Comparison of ENCODE assay signal across 37 cellular contexts in the genomic region with DNA sequence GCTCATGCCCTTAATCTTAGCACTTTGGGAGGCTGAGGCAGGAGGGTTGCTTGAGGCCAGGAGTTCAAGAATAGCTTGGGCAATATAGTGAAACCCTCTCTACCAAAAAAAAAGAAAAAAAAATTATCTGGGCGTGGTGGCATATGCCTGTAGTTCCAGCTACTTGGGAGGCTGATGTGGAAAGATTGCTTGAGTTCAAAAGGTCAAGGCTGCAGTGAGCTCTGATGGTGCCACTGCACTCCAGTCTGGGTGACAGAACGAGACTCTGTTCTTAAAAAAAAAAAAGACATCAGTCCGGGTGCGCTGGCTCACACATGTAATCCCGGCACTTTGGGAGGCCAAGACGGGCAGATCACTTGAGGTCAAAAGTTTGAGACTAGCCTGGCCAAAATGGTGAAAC.
"Had no signal": no experiment of that assay in that cellular context is flagged by ENCODE, and none has a peak within 500 bp of the region (broad histone marks: within the 10 kb centered on the region; RNA-seq: fewer than 3 reads in every experiment).

No MANE protein-coding gene starts in this region.

- H3K9me3 Mint-ChIP-seq: activated CD4-positive, alpha-beta memory T cell treated with anti-CD3 and anti-CD28 coated beads, Interleukin-2, amount 10 ng/mL, durations not matched to agents 7 days and 5 days; activated CD4-positive, alpha-beta T cell treated with anti-CD3 and anti-CD28 coated beads, Interleukin-2, amount 10 ng/mL, durations not matched to agents 7 days and 5 days; activated naive CD4-positive, alpha-beta T cell treated with anti-CD3 and anti-CD28 coated beads, Interleukin-2, amount 10 ng/mL, durations not matched to agents 7 days and 5 days; activated naive CD4-positive, alpha-beta T cell treated with anti-CD3 and anti-CD28 coated beads, Interleukin-2, amount 50 U/mL, for 24 hours; activated naive CD8-positive, alpha-beta T cell treated with anti-CD3 and anti-CD28 coated beads, Interleukin-2, amount 10 ng/mL, durations not matched to agents 7 days and 5 days; activated naive CD8-positive, alpha-beta T cell treated with anti-CD3 and anti-CD28 coated beads, Interleukin-2, amount 50 U/mL, for 24 hours; activated T-cell treated with anti-CD3 and anti-CD28 coated beads, Interleukin-2, amount 50 U/mL, for 24 hours; activated T-helper 2 cell treated with anti-CD3 and anti-CD28 coated beads, Interferon-gamma antibody, Interleukin-2, Interleukin-4, amounts not matched to agents 10 μg/mL and 5 μg/mL and 100 μg/mL, durations not matched to agents 14 hours and 24 hours and 36 hours; brain; T-helper 1 cell treated with Interleukin-12 subunit alpha and Interleukin-12 subunit beta and Interleukin-4 antibody, amounts not matched to agents 30 μg/mL and 1 μg/mL, for 36 hours; T-helper 2 cell treated with Interferon-gamma antibody and Interleukin-4, amounts not matched to agents 5 μg/mL and 100 μg/mL, for 36 hours; WTC11 had no signal

- H3K27me3 ChIP-seq: ascending aorta, cardiac muscle cell had no signal

- H3K27ac ChIP-seq: ascending aorta, cardiac muscle cell, WERI-Rb-1 had no signal

- FAIRE-seq: bronchial epithelial cell had no signal

- H3K4me3 ChIP-seq: ascending aorta, cardiac muscle cell had no signal

- H3K4me1 Mint-ChIP-seq: activated CD4-positive, alpha-beta T cell treated with anti-CD3 and anti-CD28 coated beads for 36 hours; activated CD8-positive, alpha-beta memory T cell treated with anti-CD3 and anti-CD28 coated beads, Interleukin-2, amount 10 ng/mL, durations not matched to agents 7 days and 5 days; activated naive CD4-positive, alpha-beta T cell treated with anti-CD3 and anti-CD28 coated beads, Interleukin-2, amount 10 ng/mL, durations not matched to agents 7 days and 5 days; activated naive CD4-positive, alpha-beta T cell treated with anti-CD3 and anti-CD28 coated beads, Interleukin-2, amount 50 U/mL, for 24 hours; activated naive CD8-positive, alpha-beta T cell treated with anti-CD3 and anti-CD28 coated beads, Interleukin-2, amount 50 U/mL, for 24 hours had no signal

- H3K27me3 Mint-ChIP-seq: activated CD4-positive, alpha-beta memory T cell treated with anti-CD3 and anti-CD28 coated beads, Interleukin-2, amount 10 ng/mL, durations not matched to agents 7 days and 5 days; activated CD4-positive, alpha-beta T cell treated with anti-CD3 and anti-CD28 coated beads for 36 hours; activated CD8-positive, alpha-beta memory T cell treated with anti-CD3 and anti-CD28 coated beads, Interleukin-2, amount 10 ng/mL, durations not matched to agents 7 days and 5 days; activated naive CD4-positive, alpha-beta T cell treated with anti-CD3 and anti-CD28 coated beads, Interleukin-2, amount 10 ng/mL, durations not matched to agents 7 days and 5 days; activated naive CD4-positive, alpha-beta T cell treated with anti-CD3 and anti-CD28 coated beads, Interleukin-2, amount 50 U/mL, for 24 hours; activated naive CD8-positive, alpha-beta T cell; activated naive CD8-positive, alpha-beta T cell treated with anti-CD3 and anti-CD28 coated beads, Interleukin-2, amount 50 U/mL, for 24 hours; activated T-cell treated with anti-CD3 and anti-CD28 coated beads, Interleukin-2, amount 50 U/mL, for 24 hours; brain had no signal

- H3K36me3 Mint-ChIP-seq: activated CD8-positive, alpha-beta memory T cell treated with anti-CD3 and anti-CD28 coated beads, Interleukin-2, amount 10 ng/mL, durations not matched to agents 7 days and 5 days; activated naive CD4-positive, alpha-beta T cell treated with anti-CD3 and anti-CD28 coated beads, Interleukin-2, amount 10 ng/mL, durations not matched to agents 7 days and 5 days; activated naive CD8-positive, alpha-beta T cell; activated naive CD8-positive, alpha-beta T cell treated with anti-CD3 and anti-CD28 coated beads, Interleukin-2, amount 10 ng/mL, durations not matched to agents 7 days and 5 days; brain; WTC11 had no signal

- H3K4me3 Mint-ChIP-seq: activated CD4-positive, alpha-beta memory T cell treated with anti-CD3 and anti-CD28 coated beads, Interleukin-2, amount 10 ng/mL, durations not matched to agents 7 days and 5 days; activated CD4-positive, alpha-beta T cell treated with anti-CD3 and anti-CD28 coated beads for 36 hours; activated CD4-positive, alpha-beta T cell treated with anti-CD3 and anti-CD28 coated beads, Interleukin-2, amount 10 ng/mL, durations not matched to agents 7 days and 5 days; activated CD8-positive, alpha-beta memory T cell treated with anti-CD3 and anti-CD28 coated beads, Interleukin-2, amount 10 ng/mL, durations not matched to agents 7 days and 5 days; activated CD8-positive, alpha-beta T cell treated with anti-CD3 and anti-CD28 coated beads, Interleukin-2, amount 10 ng/mL, durations not matched to agents 7 days and 5 days; activated naive CD4-positive, alpha-beta T cell treated with anti-CD3 and anti-CD28 coated beads, Interleukin-2, amount 10 ng/mL, durations not matched to agents 7 days and 5 days; activated naive CD4-positive, alpha-beta T cell treated with anti-CD3 and anti-CD28 coated beads, Interleukin-2, amount 50 U/mL, for 24 hours; activated naive CD8-positive, alpha-beta T cell; activated naive CD8-positive, alpha-beta T cell treated with anti-CD3 and anti-CD28 coated beads, Interleukin-2, amount 10 ng/mL, durations not matched to agents 7 days and 5 days; activated naive CD8-positive, alpha-beta T cell treated with anti-CD3 and anti-CD28 coated beads, Interleukin-2, amount 50 U/mL, for 24 hours; activated T-cell treated with anti-CD3 and anti-CD28 coated beads, Interleukin-2, amount 50 U/mL, for 24 hours; brain; T-helper 1 cell treated with Interleukin-12 subunit alpha and Interleukin-12 subunit beta and Interleukin-4 antibody, amounts not matched to agents 30 μg/mL and 1 μg/mL, for 36 hours; T-helper 2 cell treated with Interferon-gamma antibody and Interleukin-4, amounts not matched to agents 5 μg/mL and 100 μg/mL, for 36 hours; WTC11 had no signal

- ATAC-seq: activated CD4-positive, alpha-beta T cell treated with anti-CD3 and anti-CD28 coated beads for 36 hours; activated CD4-positive, CD25-positive, alpha-beta regulatory T cell treated with anti-CD3 and anti-CD28 coated beads, Interleukin-2, amount 50 U/mL, for 24 hours; activated CD8-positive, alpha-beta memory T cell treated with anti-CD3 and anti-CD28 coated beads, Interleukin-2, amount 10 ng/mL, durations not matched to agents 7 days and 5 days; activated CD8-positive, alpha-beta T cell treated with anti-CD3 and anti-CD28 coated beads, Interleukin-2, amount 10 ng/mL, durations not matched to agents 7 days and 5 days; activated naive CD8-positive, alpha-beta T cell treated with anti-CD3 and anti-CD28 coated beads, Interleukin-2, amount 50 U/mL, for 24 hours; WTC11 had no signal

- H3K9me3 ChIP-seq: ascending aorta had no signal

- DNase-seq: activated CD4-positive, alpha-beta memory T cell treated with anti-CD3 and anti-CD28 coated beads, Interleukin-2, amount 10 ng/mL, durations not matched to agents 7 days and 5 days; activated CD4-positive, alpha-beta T cell treated with anti-CD3 and anti-CD28 coated beads for 1 hour; activated CD4-positive, alpha-beta T cell treated with anti-CD3 and anti-CD28 coated beads for 36 hours; activated CD4-positive, alpha-beta T cell treated with anti-CD3 and anti-CD28 coated beads for 48 hours; activated CD4-positive, alpha-beta T cell treated with anti-CD3 and anti-CD28 coated beads, Interleukin-2, amount 10 ng/mL, durations not matched to agents 7 days and 5 days; activated CD4-positive, alpha-beta T cell treated with anti-CD3 and anti-CD28 coated beads, Interleukin-2, amount 50 U/mL, for 48 hours; activated CD4-positive, CD25-positive, alpha-beta regulatory T cell; activated CD8-positive, alpha-beta memory T cell treated with anti-CD3 and anti-CD28 coated beads for 24 hours; activated CD8-positive, alpha-beta memory T cell treated with anti-CD3 and anti-CD28 coated beads, Interleukin-2, amount 10 ng/mL, durations not matched to agents 7 days and 5 days; activated CD8-positive, alpha-beta memory T cell treated with anti-CD3 and anti-CD28 coated beads, Interleukin-2, amount 50 U/mL, for 48 hours; activated CD8-positive, alpha-beta T cell treated with anti-CD3 and anti-CD28 coated beads, Interleukin-2, amount 10 ng/mL, durations not matched to agents 7 days and 5 days; activated effector memory CD4-positive, alpha-beta T cell treated with Interleukin-2 at 50 U/mL for 16 hours; activated gamma-delta T cell; activated naive CD4-positive, alpha-beta T cell treated with anti-CD3 and anti-CD28 coated beads, Interleukin-2, amount 10 ng/mL, durations not matched to agents 7 days and 5 days; activated naive CD4-positive, alpha-beta T cell treated with Interleukin-2 at 50 U/mL for 16 hours; activated naive CD8-positive, alpha-beta T cell treated with anti-CD3 and anti-CD28 coated beads, Interleukin-2, amount 10 ng/mL, durations not matched to agents 7 days and 5 days; activated naive CD8-positive, alpha-beta T cell treated with anti-CD3 and anti-CD28 coated beads, Interleukin-2, amount 50 U/mL, for 24 hours; activated T-cell treated with anti-CD3 and anti-CD28 coated beads, Interleukin-2, amount 50 U/mL, for 24 hours; activated T-cell treated with anti-CD3 and anti-CD28 coated beads, Interleukin-2, amount 50 U/mL, for 48 hours; amygdala; anterior cingulate cortex; central memory CD4-positive, alpha-beta T cell; T-helper 1 cell; T-helper 2 cell; T-helper 9 cell; WERI-Rb-1 had no signal

- H3K4me1 ChIP-seq: ascending aorta had no signal

- H3K27ac Mint-ChIP-seq: activated CD4-positive, alpha-beta memory T cell treated with anti-CD3 and anti-CD28 coated beads, Interleukin-2, amount 10 ng/mL, durations not matched to agents 7 days and 5 days; activated CD4-positive, alpha-beta T cell treated with anti-CD3 and anti-CD28 coated beads for 36 hours; activated CD4-positive, alpha-beta T cell treated with anti-CD3 and anti-CD28 coated beads, Interleukin-2, amount 10 ng/mL, durations not matched to agents 7 days and 5 days; activated CD8-positive, alpha-beta memory T cell treated with anti-CD3 and anti-CD28 coated beads, Interleukin-2, amount 10 ng/mL, durations not matched to agents 7 days and 5 days; activated CD8-positive, alpha-beta T cell treated with anti-CD3 and anti-CD28 coated beads, Interleukin-2, amount 10 ng/mL, durations not matched to agents 7 days and 5 days; activated naive CD4-positive, alpha-beta T cell treated with anti-CD3 and anti-CD28 coated beads, Interleukin-2, amount 10 ng/mL, durations not matched to agents 7 days and 5 days; activated naive CD4-positive, alpha-beta T cell treated with anti-CD3 and anti-CD28 coated beads, Interleukin-2, amount 50 U/mL, for 24 hours; activated naive CD8-positive, alpha-beta T cell; activated naive CD8-positive, alpha-beta T cell treated with anti-CD3 and anti-CD28 coated beads, Interleukin-2, amount 10 ng/mL, durations not matched to agents 7 days and 5 days; activated naive CD8-positive, alpha-beta T cell treated with anti-CD3 and anti-CD28 coated beads, Interleukin-2, amount 50 U/mL, for 24 hours; activated T-cell treated with anti-CD3 and anti-CD28 coated beads, Interleukin-2, amount 50 U/mL, for 24 hours; activated T-helper 2 cell treated with anti-CD3 and anti-CD28 coated beads, Interferon-gamma antibody, Interleukin-2, Interleukin-4, amounts not matched to agents 10 μg/mL and 5 μg/mL and 100 μg/mL, durations not matched to agents 14 hours and 24 hours and 36 hours; brain; T-helper 1 cell treated with Interleukin-12 subunit alpha and Interleukin-12 subunit beta and Interleukin-4 antibody, amounts not matched to agents 30 μg/mL and 1 μg/mL, for 36 hours; T-helper 2 cell treated with Interferon-gamma antibody and Interleukin-4, amounts not matched to agents 5 μg/mL and 100 μg/mL, for 36 hours; WTC11 had no signal

- H3K36me3 ChIP-seq: ascending aorta, cardiac muscle cell, WERI-Rb-1 had no signal
